In genomic region chr19:12856684-12857083, GRCh38 we compare ENCODE assay signal across 29 cellular contexts. TPM values are rescaled to one million over a fixed set of nuclear protein-coding genes. Genes with fewer than 3 reads are reported as not detected.
DNase-seq lines count a peak whose midpoint lies in the region; ATAC-seq, FAIRE-seq and TF ChIP-seq lines count a peak whose summit lies in the region.
"Had no signal": no experiment of that assay in that cellular context is flagged by ENCODE, and none has a peak within 500 bp of the region (broad histone marks: within the 10 kb centered on the region; RNA-seq: fewer than 3 reads in every experiment).

No MANE protein-coding gene starts in this region.

- CTCF ChIA-PET in GM12878 (lab: Yijun Ruan, JAX) = interaction anchor here (0.8 to 1.4 kb wide), 2 partner anchors 9 to 10 kb away, joined by 3 to 6 read pairs; no protein-coding TSS in a partner anchor

- H3K36me3 Mint-ChIP-seq in activated naive CD4-positive, alpha-beta T cell treated with anti-CD3 and anti-CD28 coated beads, Interleukin-2, amount 50 U/mL, for 24 hours = peaks cover 2% of the 10 kb centered on the region
- H3K36me3 Mint-ChIP-seq: CD14-positive monocyte; CD4-positive, alpha-beta memory T cell; CD4-positive, CD25-positive, alpha-beta regulatory T cell had no signal

- no peak for DNase-seq in activated naive CD4-positive, alpha-beta T cell treated with anti-CD3 and anti-CD28 coated beads, Interleukin-2, amount 50 U/mL, for 16 hours
- DNase-seq in GM12878 (ENCODE audit: low read depth, low spot score) (no peak), NCI-H1417 (lab: John Stamatoyannopoulos, UW) (no peak)
- DNase-seq: 8988T; ACHN; BE2C; C1 segment of cervical spinal cord; CD4-positive, alpha-beta memory T cell; CD4-positive, CD25-positive, alpha-beta regulatory T cell; CD8-positive, alpha-beta memory T cell; COR-L47; DMS 273 treated with DMSO at 0.1 percent for 48 hours; DMS153; DMS53; DMS79; DND-41; EL; GDM1 had no signal

- TF ChIP-seq CTCF in GM12878 (IDR thresholded peaks at IDR 0.05 in 2 of 3, conservative IDR thresholded peaks at IDR 0.05 in 1 of 3; ENCODE audit: control insufficient read depth in 2 of 3, extremely low read depth in 1 of 3, insufficient read depth in 1 of 3, low read depth in 3 of 3, low read length in 3 of 3) = no peak

- no peak overlapping the region for H3K4me3 Mint-ChIP-seq in activated naive CD4-positive, alpha-beta T cell treated with anti-CD3 and anti-CD28 coated beads, Interleukin-2, amount 50 U/mL, for 24 hours
- H3K4me3 Mint-ChIP-seq: CD14-positive monocyte; CD4-positive, alpha-beta memory T cell; CD8-positive, alpha-beta memory T cell had no signal

- SMC1A ChIA-PET in GM12878 (lab: Charles Lee; ENCODE audit: uncharacterized antibody, unreplicated experiment) = no interaction called here

- peaks cover 5% of the 10 kb centered on the region for H3K9me3 Mint-ChIP-seq in activated naive CD4-positive, alpha-beta T cell treated with anti-CD3 and anti-CD28 coated beads, Interleukin-2, amount 50 U/mL, for 24 hours

- no peaks in the 10 kb centered on the region for H3K4me1 ChIP-seq in GM12878 (ENCODE audit: control insufficient read depth, insufficient read depth, low read length)
- H3K4me1 ChIP-seq: BE2C, BLaER1 had no signal

- no peaks in the 10 kb centered on the region for H3K9me3 ChIP-seq in GM12878 (replicated peaks; ENCODE audit: control insufficient read depth, insufficient read depth, low read length)
- H3K9me3 ChIP-seq: BE2C had no signal

- no peaks in the 10 kb centered on the region for H3K27me3 Mint-ChIP-seq in activated naive CD4-positive, alpha-beta T cell treated with anti-CD3 and anti-CD28 coated beads, Interleukin-2, amount 50 U/mL, for 24 hours

- RAD21 ChIA-PET in GM12878 (lab: Charles Lee; ENCODE audit: unreplicated experiment) = no interaction called here

- ATAC-seq in GM12878 (no peak), GM21529 (IDR thresholded peaks at IDR 0.05; ENCODE audit: unreplicated experiment) (no peak)

- in situ Hi-C loops in GM12878 (cut with MboI) = no loop called here

- H3K4me1 Mint-ChIP-seq in activated naive CD4-positive, alpha-beta T cell treated with anti-CD3 and anti-CD28 coated beads, Interleukin-2, amount 50 U/mL, for 24 hours = no peaks in the 10 kb centered on the region
- H3K4me1 Mint-ChIP-seq: CD14-positive monocyte; CD4-positive, alpha-beta memory T cell; CD4-positive, CD25-positive, alpha-beta regulatory T cell; CD8-positive, alpha-beta memory T cell had no signal

- no peak overlapping the region for H3K27ac ChIP-seq in GM12878 (ENCODE audit: control insufficient read depth, insufficient read depth)
- H3K27ac ChIP-seq: BLaER1 had no signal

- no peak for TF ChIP-seq POLR2A in GM12878 (IDR thresholded peaks at IDR 0.05; ENCODE audit: low read depth, low read length)

- H2AFZ ChIP-seq in GM12878 (ENCODE audit: control insufficient read depth, low read depth, low read length) = no peak overlapping the region

- no peaks in the 10 kb centered on the region for H3K27me3 ChIP-seq in GM12878 (replicated peaks in 1 of 2; ENCODE audit: control insufficient read depth in 2 of 2, insufficient read depth in 2 of 2, low read length in 1 of 2)
- H3K27me3 ChIP-seq: BE2C, BLaER1 had no signal

- POLR2A ChIA-PET in GM12878 (lab: Charles Lee) = no interaction called here

- no peak overlapping the region for H3K4me2 ChIP-seq in GM12878 (ENCODE audit: control insufficient read depth, insufficient read depth)
- H3K4me2 ChIP-seq: BLaER1 had no signal

- H3K9ac ChIP-seq in GM12878 (ENCODE audit: control insufficient read depth, insufficient read depth, low read length) = no peak overlapping the region
- H3K9ac ChIP-seq: BLaER1 had no signal

- no peaks in the 10 kb centered on the region for H3K36me3 ChIP-seq in GM12878 (ENCODE audit: control insufficient read depth in 2 of 2, insufficient read depth in 2 of 2, low read length in 1 of 2)
- H3K36me3 ChIP-seq: BLaER1 had no signal

- H3K27ac Mint-ChIP-seq in activated naive CD4-positive, alpha-beta T cell treated with anti-CD3 and anti-CD28 coated beads, Interleukin-2, amount 50 U/mL, for 24 hours = peak overlapping the region; percentile 8
- H3K27ac Mint-ChIP-seq: CD14-positive monocyte; CD4-positive, alpha-beta memory T cell; CD4-positive, CD25-positive, alpha-beta regulatory T cell; CD8-positive, alpha-beta memory T cell had no signal

- H4K20me1 ChIP-seq in GM12878 (ENCODE audit: control insufficient read depth, insufficient read depth) = no peaks in the 10 kb centered on the region
- H4K20me1 ChIP-seq: BLaER1 had no signal

- TF ChIP-seq RAD21 in GM12878 (IDR thresholded peaks at IDR 0.05; ENCODE audit: insufficient read depth, low read depth, low read length) = no peak

- H3K79me2 ChIP-seq in GM12878 (ENCODE audit: control insufficient read depth, insufficient read depth, low read length) = no peaks in the 10 kb centered on the region

- 2% methylated on average over 1 of the region's 1 CpG for WGBS in GM12878 (ENCODE audit: insufficient coverage, insufficient replicate concordance, low lambda C conversion rate, missing lambda C conversion rate)

- TF ChIP-seq EP300 in GM12878 (IDR thresholded peaks at IDR 0.05; ENCODE audit: borderline replicate concordance in 1 of 2, control insufficient read depth in 1 of 2, low read depth in 2 of 2, low read length in 2 of 2) = no peak

- no peak for FAIRE-seq in GM12878 (lab: Jason Lieb, UNC)
- FAIRE-seq: A204.1, GM12891, GM19239 had no signal

- BruUV-seq in GM12878 (replicated peaks; lab: Mats Ljungman, UMichigan) = no TSS peak

- H3K4me3 ChIP-seq in GM12878 = no peak overlapping the region
- H3K4me3 ChIP-seq: BLaER1 had no signal

- intact Hi-C loops in GM12878 (cut with micrococcal nuclease; ENCODE audit: unreplicated experiment) = no loop called here

RNA-seq across cellular contexts. Expression of gene MAST1, which starts 18.4 kb away (rescaled TPM):
- 4.0 and 4.9 TPM in 2 replicates for total RNA-seq in GM12878 (2013; cell fraction: nucleolus; rRNA removed)
- total RNA-seq in GM12878 (2014; rRNA removed) (0.11 and 0.79 TPM in 2 replicates), GM12878 (2014; rRNA removed; fragmentation: Illumina TruSeq; extraction: Trizol) (0.18 and 0.23 TPM in 2 replicates), GM12878 (2021) (0.44 and 0.85 TPM in 2 replicates)
- polyA plus RNA-seq in GM12878 (2011; ENCODE audit: low read depth) = 0.73 TPM
- polyA plus RNA-seq in GM12878 (2011; rRNA removed) (0.10 and 0.57 TPM in 2 replicates), GM12878 (2014; fragmentation: Illumina TruSeq; extraction: Trizol) (0.38 TPM in 1 of 2 replicates, not detected in the other), GM12878 (2014; fragmentation: Nextera tagmentation; extraction: Ambion mirVana) (under 1 TPM in 1 of 2 experiments, not detected in 1; 0.08 TPM), GM12878 (2014; rRNA removed) (0.68 and 1.3 TPM in 2 replicates), GM12878 (2016; fragmentation: Nextera tagmentation; extraction: Ambion mirVana) (under 1 TPM; 0.33 to 0.54 TPM)
- polyA plus RNA-seq in GM12878 (2011; cell fraction: cytosol; rRNA removed) = 0.10 and 0.15 TPM in 2 replicates
- polyA plus RNA-seq in GM12878 (2011; cell fraction: nucleus; rRNA removed) = 0.54 and 1.0 TPM in 2 replicates
- polyA plus RNA-seq in GM12878 (2012) = 1.1 TPM in 2 replicates
- polyA minus RNA-seq in GM12878 (2011; rRNA and poly(A)+ RNA removed) = 0.41 TPM in 1 of 2 replicates, not detected in the other
- not detected in 2 replicates for polyA minus RNA-seq in GM12878 (2011; cell fraction: cytosol; rRNA and poly(A)+ RNA removed)
- 0.60 TPM in 1 of 2 replicates, not detected in the other for polyA minus RNA-seq in GM12878 (2011; cell fraction: nucleus; rRNA and poly(A)+ RNA removed)
- total RNA-seq: CD4-positive, alpha-beta memory T cell had no signal

RNA-seq across cellular contexts. Expression of gene RTBDN, which starts 22.3 kb away (rescaled TPM):
- not detected in 2 replicates for total RNA-seq in GM12878 (2013; cell fraction: nucleolus; rRNA removed)
- total RNA-seq in GM12878 (2014; rRNA removed) (0.45 and 0.87 TPM in 2 replicates), GM12878 (2014; rRNA removed; fragmentation: Illumina TruSeq; extraction: Trizol) (not detected in 2 replicates), GM12878 (2021) (not detected in 2 replicates)
- not detected for polyA plus RNA-seq in GM12878 (2011; ENCODE audit: low read depth)
- polyA plus RNA-seq in GM12878 (2011; rRNA removed) (not detected in 2 replicates), GM12878 (2014; fragmentation: Illumina TruSeq; extraction: Trizol) (not detected in 2 replicates), GM12878 (2014; fragmentation: Nextera tagmentation; extraction: Ambion mirVana) (not detected), GM12878 (2014; rRNA removed) (not detected in 2 replicates), GM12878 (2016; fragmentation: Nextera tagmentation; extraction: Ambion mirVana) (not detected)
- polyA plus RNA-seq in GM12878 (2011; cell fraction: cytosol; rRNA removed) = not detected in 2 replicates
- polyA plus RNA-seq in GM12878 (2011; cell fraction: nucleus; rRNA removed) = not detected in 2 replicates
- not detected in 2 replicates for polyA plus RNA-seq in GM12878 (2012)
- polyA minus RNA-seq in GM12878 (2011; rRNA and poly(A)+ RNA removed) = not detected in 2 replicates
- not detected in 2 replicates for polyA minus RNA-seq in GM12878 (2011; cell fraction: cytosol; rRNA and poly(A)+ RNA removed)
- not detected in 2 replicates for polyA minus RNA-seq in GM12878 (2011; cell fraction: nucleus; rRNA and poly(A)+ RNA removed)
- total RNA-seq: A673; CD4-positive, alpha-beta memory T cell; CD4-positive, CD25-positive, alpha-beta regulatory T cell; CD8-positive, alpha-beta memory T cell; Daoy had no signal
- polyA plus RNA-seq: AG04450; CD14-positive monocyte; CD4-positive, alpha-beta memory T cell; CD4-positive, CD25-positive, alpha-beta regulatory T cell; CD8-positive, alpha-beta memory T cell had no signal

RNA-seq across cellular contexts. Expression of gene DNASE2, which starts 24.6 kb away (rescaled TPM):
- total RNA-seq in GM12878 (2013; cell fraction: nucleolus; rRNA removed) = 13.7 and 17.4 TPM in 2 replicates
- total RNA-seq in GM12878 (2014; rRNA removed) (20.8 and 25.2 TPM in 2 replicates), GM12878 (2014; rRNA removed; fragmentation: Illumina TruSeq; extraction: Trizol) (19.5 and 20.3 TPM in 2 replicates), GM12878 (2021) (21.4 and 22.6 TPM in 2 replicates)
- 14.1 TPM for polyA plus RNA-seq in GM12878 (2011; ENCODE audit: low read depth)
- polyA plus RNA-seq in GM12878 (2011; rRNA removed) (21.4 and 32.1 TPM in 2 replicates), GM12878 (2014; fragmentation: Illumina TruSeq; extraction: Trizol) (15.9 and 20.8 TPM in 2 replicates), GM12878 (2014; fragmentation: Nextera tagmentation; extraction: Ambion mirVana) (1 to 10 TPM; 4.9 to 7.8 TPM), GM12878 (2014; rRNA removed) (31.5 and 35.1 TPM in 2 replicates), GM12878 (2016; fragmentation: Nextera tagmentation; extraction: Ambion mirVana) (10 to 100 TPM; 22.6 to 22.8 TPM)
- polyA plus RNA-seq in GM12878 (2011; cell fraction: cytosol; rRNA removed) = 47.3 and 53.2 TPM in 2 replicates
- polyA plus RNA-seq in GM12878 (2011; cell fraction: nucleus; rRNA removed) = 8.6 and 8.7 TPM in 2 replicates
- 21.2 and 22.1 TPM in 2 replicates for polyA plus RNA-seq in GM12878 (2012)
- 26.0 and 46.8 TPM in 2 replicates for polyA minus RNA-seq in GM12878 (2011; rRNA and poly(A)+ RNA removed)
- 13.5 and 18.7 TPM in 2 replicates for polyA minus RNA-seq in GM12878 (2011; cell fraction: cytosol; rRNA and poly(A)+ RNA removed)
- 5.6 and 7.7 TPM in 2 replicates for polyA minus RNA-seq in GM12878 (2011; cell fraction: nucleus; rRNA and poly(A)+ RNA removed)

RNA-seq across cellular contexts. Expression of gene KLF1, which starts 30.3 kb away (rescaled TPM):
- total RNA-seq in GM12878 (2013; cell fraction: nucleolus; rRNA removed) = 0.29 TPM in 1 of 2 replicates, not detected in the other
- total RNA-seq in GM12878 (2014; rRNA removed) (0.06 and 0.16 TPM in 2 replicates), GM12878 (2014; rRNA removed; fragmentation: Illumina TruSeq; extraction: Trizol) (not detected in 2 replicates), GM12878 (2021) (0.24 and 0.38 TPM in 2 replicates)
- not detected for polyA plus RNA-seq in GM12878 (2011; ENCODE audit: low read depth)
- polyA plus RNA-seq in GM12878 (2011; rRNA removed) (not detected in 2 replicates), GM12878 (2014; fragmentation: Illumina TruSeq; extraction: Trizol) (not detected in 2 replicates), GM12878 (2014; fragmentation: Nextera tagmentation; extraction: Ambion mirVana) (under 1 TPM; 0.04 to 0.08 TPM), GM12878 (2014; rRNA removed) (0.06 and 0.27 TPM in 2 replicates), GM12878 (2016; fragmentation: Nextera tagmentation; extraction: Ambion mirVana) (under 1 TPM; 0.08 to 0.13 TPM)
- 0.10 and 0.17 TPM in 2 replicates for polyA plus RNA-seq in GM12878 (2011; cell fraction: cytosol; rRNA removed)
- polyA plus RNA-seq in GM12878 (2011; cell fraction: nucleus; rRNA removed) = 0.10 TPM in 2 replicates
- polyA plus RNA-seq in GM12878 (2012) = 0.15 TPM in 1 of 2 replicates, not detected in the other
- not detected in 2 replicates for polyA minus RNA-seq in GM12878 (2011; rRNA and poly(A)+ RNA removed)
- not detected in 2 replicates for polyA minus RNA-seq in GM12878 (2011; cell fraction: cytosol; rRNA and poly(A)+ RNA removed)
- polyA minus RNA-seq in GM12878 (2011; cell fraction: nucleus; rRNA and poly(A)+ RNA removed) = not detected in 2 replicates
- total RNA-seq: CD4-positive, alpha-beta memory T cell; CD4-positive, CD25-positive, alpha-beta regulatory T cell; Daoy; G401 had no signal
- polyA plus RNA-seq: AG04450; CD4-positive, alpha-beta memory T cell; CD8-positive, alpha-beta memory T cell had no signal

RNA-seq across cellular contexts. Expression of gene GCDH, which starts 34.3 kb away (rescaled TPM):
- 54.1 and 57.1 TPM in 2 replicates for total RNA-seq in GM12878 (2013; cell fraction: nucleolus; rRNA removed)
- total RNA-seq in GM12878 (2014; rRNA removed) (43.6 and 50.1 TPM in 2 replicates), GM12878 (2014; rRNA removed; fragmentation: Illumina TruSeq; extraction: Trizol) (24.6 and 26.6 TPM in 2 replicates), GM12878 (2021) (49.0 and 52.3 TPM in 2 replicates)
- polyA plus RNA-seq in GM12878 (2011; ENCODE audit: low read depth) = 8.4 TPM
- polyA plus RNA-seq in GM12878 (2011; rRNA removed) (18.9 and 29.4 TPM in 2 replicates), GM12878 (2014; fragmentation: Illumina TruSeq; extraction: Trizol) (7.8 and 20.7 TPM in 2 replicates), GM12878 (2014; fragmentation: Nextera tagmentation; extraction: Ambion mirVana) (10 to 100 TPM in 1 of 2 experiments, 1 to 10 TPM in 1; 4.2 to 14.6 TPM), GM12878 (2014; rRNA removed) (60.9 and 69.0 TPM in 2 replicates), GM12878 (2016; fragmentation: Nextera tagmentation; extraction: Ambion mirVana) (10 to 100 TPM; 67.1 to 69.4 TPM)
- polyA plus RNA-seq in GM12878 (2011; cell fraction: cytosol; rRNA removed) = 75.4 and 86.7 TPM in 2 replicates
- 89.8 and 125 TPM in 2 replicates for polyA plus RNA-seq in GM12878 (2011; cell fraction: nucleus; rRNA removed)
- 25.4 and 28.3 TPM in 2 replicates for polyA plus RNA-seq in GM12878 (2012)
- polyA minus RNA-seq in GM12878 (2011; rRNA and poly(A)+ RNA removed) = 19.1 and 51.1 TPM in 2 replicates
- polyA minus RNA-seq in GM12878 (2011; cell fraction: cytosol; rRNA and poly(A)+ RNA removed) = 16.0 and 18.5 TPM in 2 replicates
- 19.2 and 36.1 TPM in 2 replicates for polyA minus RNA-seq in GM12878 (2011; cell fraction: nucleus; rRNA and poly(A)+ RNA removed)
